Comparison of ENCODE assay signal across 14 cellular contexts in genomic region chr12:4825139-4825858, GRCh38.
DNase-seq lines count a peak whose midpoint lies in the region; ATAC-seq and TF ChIP-seq lines count a peak whose summit lies in the region.
"Had no signal": no experiment of that assay in that cellular context is flagged by ENCODE, and none has a peak within 500 bp of the region (broad histone marks: within the 10 kb centered on the region; RNA-seq: fewer than 3 reads in every experiment).

No MANE protein-coding gene starts in this region.

- peak overlapping the region in 1 of 3 donors; percentile 40 for H3K27ac Mint-ChIP-seq in IgD-negative memory B cell
- H3K27ac Mint-ChIP-seq in T-helper 1 cell treated with Interleukin-12 subunit alpha and Interleukin-12 subunit beta and Interleukin-4 antibody, amounts not matched to agents 30 μg/mL and 1 μg/mL, for 36 hours, result peak overlapping the region; percentile 78
- H3K27ac Mint-ChIP-seq in memory B cell, result peak overlapping the region; percentile 57
- H3K27ac Mint-ChIP-seq in progenitor cell of endocrine pancreas, result no peak overlapping the region
- H3K27ac Mint-ChIP-seq: neural progenitor cell had no signal

- H3K4me1 Mint-ChIP-seq in IgD-negative memory B cell (peaks cover 43 to 59% (median 52%) of the 10 kb centered on the region in 3 donors), memory B cell (peaks cover 62% of the 10 kb centered on the region), progenitor cell of endocrine pancreas (ENCODE audit: low read depth) (no peaks in the 10 kb centered on the region)
- H3K4me1 Mint-ChIP-seq in T-helper 1 cell treated with Interleukin-12 subunit alpha and Interleukin-12 subunit beta and Interleukin-4 antibody, amounts not matched to agents 30 μg/mL and 1 μg/mL, for 36 hours (ENCODE audit: low read depth), result peaks cover 63% of the 10 kb centered on the region

- H3K9me3 Mint-ChIP-seq in IgD-negative memory B cell (no peaks in the 10 kb centered on the region), memory B cell (peaks cover 2% of the 10 kb centered on the region), progenitor cell of endocrine pancreas (ENCODE audit: low read depth) (no peaks in the 10 kb centered on the region)
- no peaks in the 10 kb centered on the region for H3K9me3 Mint-ChIP-seq in T-helper 1 cell treated with Interleukin-12 subunit alpha and Interleukin-12 subunit beta and Interleukin-4 antibody, amounts not matched to agents 30 μg/mL and 1 μg/mL, for 36 hours
- H3K9me3 Mint-ChIP-seq: neural progenitor cell had no signal

- H3K4me1 ChIP-seq in DND-41 (ENCODE audit: insufficient read depth, low read length), result peaks cover 56% of the 10 kb centered on the region
- H3K4me1 ChIP-seq: gastrocnemius medialis had no signal

- DNase-seq in DND-41, result no peak
- no peak for DNase-seq in memory B cell (ENCODE audit: low spot score in 2 of 2)
- DNase-seq in progenitor cell of endocrine pancreas (ENCODE audit: low spot score, unreplicated experiment), result no peak
- no peak for DNase-seq in hippocampal formation (lab: John Stamatoyannopoulos, UW)
- no peak for DNase-seq in epidermal melanocyte (ENCODE audit: insufficient read length, low spot score)
- DNase-seq: gastrocnemius medialis, NCI-H1417 treated with DMSO at 0.1 percent for 48 hours, NCI-H524 treated with DMSO at 0.1 percent for 48 hours, SJCRH30 had no signal

- no peaks in the 10 kb centered on the region for H3K9me3 ChIP-seq in DND-41 (ENCODE audit: insufficient read depth, low read length, severe bottlenecking)
- H3K9me3 ChIP-seq: gastrocnemius medialis, SJCRH30 had no signal

- H3K27me3 ChIP-seq in DND-41 (ENCODE audit: insufficient read depth, low read length, poor library complexity), result no peaks in the 10 kb centered on the region
- H3K27me3 ChIP-seq: neural progenitor cell, SJCRH30 had no signal

- peak overlapping the region; percentile 17; the same call in 1 of the 2 replicates for H3K27ac ChIP-seq in DND-41 (ENCODE audit: low read length)
- H3K27ac ChIP-seq: gastrocnemius medialis, neural progenitor cell, SJCRH30 had no signal

- H3K4me3 Mint-ChIP-seq in IgD-negative memory B cell (peak overlapping the region in 3 of 4 donors; percentile 2 to 76 (median 63)), memory B cell (no peak overlapping the region), progenitor cell of endocrine pancreas (ENCODE audit: low read depth) (no peak overlapping the region)
- peak overlapping the region; percentile 52 for H3K4me3 Mint-ChIP-seq in T-helper 1 cell treated with Interleukin-12 subunit alpha and Interleukin-12 subunit beta and Interleukin-4 antibody, amounts not matched to agents 30 μg/mL and 1 μg/mL, for 36 hours
- H3K4me3 Mint-ChIP-seq: neural progenitor cell had no signal

- TF ChIP-seq CTCF in DND-41 (IDR thresholded peaks at IDR 0.05; ENCODE audit: borderline replicate concordance, extremely low read depth, low read length, poor library complexity, severe bottlenecking), result no peak
- no peak for TF ChIP-seq CTCF in progenitor cell of endocrine pancreas (IDR thresholded peaks at IDR 0.05; ENCODE audit: unreplicated experiment)

- H3K9ac ChIP-seq in DND-41 (ENCODE audit: low read depth, low read length), result no peak overlapping the region
- H3K9ac ChIP-seq: neural progenitor cell had no signal

- peak; percentile 28 for ATAC-seq in DND-41 (ENCODE audit: insufficient read depth, low read depth)
- ATAC-seq in memory B cell (ENCODE audit: low read depth), result peak; percentile 12
- no peak for ATAC-seq in GM19351 (IDR thresholded peaks at IDR 0.05; ENCODE audit: unreplicated experiment)
- ATAC-seq: gastrocnemius medialis had no signal

- no peak overlapping the region for H3K4me3 ChIP-seq in DND-41 (ENCODE audit: low read depth in 1 of 2, low read length in 2 of 2)
- H3K4me3 ChIP-seq: gastrocnemius medialis, neural progenitor cell, SJCRH30, skin epidermis had no signal

- H3K4me2 ChIP-seq in DND-41 (ENCODE audit: insufficient read depth, low read length), result no peak overlapping the region
- H3K4me2 ChIP-seq: neural progenitor cell had no signal

- H3K36me3 Mint-ChIP-seq in IgD-negative memory B cell (peaks cover 1% of the 10 kb centered on the region), memory B cell (no peaks in the 10 kb centered on the region), progenitor cell of endocrine pancreas (ENCODE audit: insufficient read depth) (peaks cover 1% of the 10 kb centered on the region)
- H3K36me3 Mint-ChIP-seq in T-helper 1 cell treated with Interleukin-12 subunit alpha and Interleukin-12 subunit beta and Interleukin-4 antibody, amounts not matched to agents 30 μg/mL and 1 μg/mL, for 36 hours (ENCODE audit: low read depth), result peaks cover 20% of the 10 kb centered on the region
- H3K36me3 Mint-ChIP-seq: neural progenitor cell had no signal

- peaks cover 2% of the 10 kb centered on the region for H3K27me3 Mint-ChIP-seq in IgD-negative memory B cell
- H3K27me3 Mint-ChIP-seq in T-helper 1 cell treated with Interleukin-12 subunit alpha and Interleukin-12 subunit beta and Interleukin-4 antibody, amounts not matched to agents 30 μg/mL and 1 μg/mL, for 36 hours (ENCODE audit: low read depth), result peaks cover 5% of the 10 kb centered on the region
- H3K27me3 Mint-ChIP-seq in memory B cell, result no peaks in the 10 kb centered on the region
- H3K27me3 Mint-ChIP-seq in progenitor cell of endocrine pancreas, result peaks cover 20% of the 10 kb centered on the region

- H3K36me3 ChIP-seq in DND-41 (ENCODE audit: insufficient read depth, low read length), result no peaks in the 10 kb centered on the region
- H3K36me3 ChIP-seq: gastrocnemius medialis, neural progenitor cell, SJCRH30 had no signal

- no peaks in the 10 kb centered on the region for H3K79me2 ChIP-seq in DND-41 (ENCODE audit: insufficient read depth, low read length)

- H4K20me1 ChIP-seq in DND-41 (ENCODE audit: insufficient read depth, low read length), result no peaks in the 10 kb centered on the region

- no peak overlapping the region for H2AFZ ChIP-seq in DND-41 (ENCODE audit: low read depth, low read length)
- H2AFZ ChIP-seq: neural progenitor cell had no signal

Comparison
In these comparisons a context has a peak if more than half of its experiments do, and no peak if none do; other contexts are left out.
1. H3K4me3 Mint-ChIP-seq: peak in IgD-negative memory B cell (3 of 4) and T-helper 1 cell treated with Interleukin-12 subunit alpha and Interleukin-12 subunit beta and Interleukin-4 antibody, amounts not matched to agents 30 μg/mL and 1 μg/mL, for 36 hours (single experiment); none in memory B cell (single experiment) and progenitor cell of endocrine pancreas (single experiment).